ENCODE assay signal across 8 cellular contexts in genomic region chr21:44485254-44485793, GRCh38. TPM values are rescaled to one million over a fixed set of nuclear protein-coding genes. Genes with fewer than 3 reads are reported as not detected.
DNase-seq lines count a peak whose midpoint lies in the region; ATAC-seq and TF ChIP-seq lines count a peak whose summit lies in the region.

No MANE protein-coding gene starts in this region.

- ATAC-seq in activated CD8-positive, alpha-beta T cell treated with anti-CD3 and anti-CD28 coated beads for 36 hours, result peak; percentile 83
- no peak for ATAC-seq in GM18517 (IDR thresholded peaks at IDR 0.05; ENCODE audit: unreplicated experiment)

- no peaks in the 10 kb centered on the region for H3K9me3 ChIP-seq in MM.1S (replicated peaks; ENCODE audit: insufficient read depth, low read length)

- intact Hi-C loops in activated CD8-positive, alpha-beta T cell treated with anti-CD3 and anti-CD28 coated beads for 36 hours (cut with micrococcal nuclease), result no loop called here

- no peak overlapping the region for H3K27ac ChIP-seq in MM.1S (ENCODE audit: low read length)

- TF ChIP-seq CTCF in MM.1S (IDR thresholded peaks at IDR 0.05; ENCODE audit: low read length) (peak; percentile 11; the same call in 1 of the 2 replicates), glutamatergic neuron (IDR thresholded peaks at IDR 0.05; ENCODE audit: partially characterized antibody, unreplicated experiment) (peak; percentile 54)
- no peak for TF ChIP-seq CTCF in activated CD8-positive, alpha-beta T cell treated with anti-CD3 and anti-CD28 coated beads for 36 hours (IDR thresholded peaks at IDR 0.05)

- DNase-seq in MM.1S, result no peak
- peak; percentile 65 for DNase-seq in activated CD8-positive, alpha-beta T cell treated with anti-CD3 and anti-CD28 coated beads for 36 hours
- DNase-seq in glutamatergic neuron, result peak; percentile 60
- peak; percentile 59 for DNase-seq in stimulated activated CD4-positive, alpha-beta T cell treated with anti-CD3 and anti-CD28 coated beads, Interleukin-1b, Interleukin-23, amount 100 ng/mL, for 48 hours
- DNase-seq in NCI-H187 treated with DMSO at 0.1 percent for 48 hours (lab: John Stamatoyannopoulos, UW), result no peak
- DNase-seq in HEK293T (ENCODE audit: extremely low spot score), result no peak
- no peak for DNase-seq in SKM-1 treated with dmso at 0.1 percent for 144 hours (lab: John Stamatoyannopoulos, UW; ENCODE audit: unreplicated experiment)

- H3K4me2 ChIP-seq in MM.1S (ENCODE audit: low read depth, low read length), result no peak overlapping the region

- no peak overlapping the region for H3K9ac ChIP-seq in MM.1S (ENCODE audit: low read length)

- H3K79me2 ChIP-seq in MM.1S (ENCODE audit: low read length), result no peaks in the 10 kb centered on the region

- peaks cover 4% of the 10 kb centered on the region for H3K4me1 Mint-ChIP-seq in activated CD8-positive, alpha-beta T cell treated with anti-CD3 and anti-CD28 coated beads for 36 hours (ENCODE audit: low read depth)
- no peaks in the 10 kb centered on the region for H3K4me1 Mint-ChIP-seq in glutamatergic neuron (ENCODE audit: low read depth, unreplicated experiment)

- H3K4me1 ChIP-seq in MM.1S (ENCODE audit: low read length), result no peaks in the 10 kb centered on the region

- no peaks in the 10 kb centered on the region for H4K20me1 ChIP-seq in MM.1S (ENCODE audit: insufficient read depth, low read length)

- no peaks in the 10 kb centered on the region for H3K9me2 ChIP-seq in MM.1S (replicated peaks; ENCODE audit: insufficient read depth, low read length)

- peaks cover 2% of the 10 kb centered on the region for H3K27me3 Mint-ChIP-seq in activated CD8-positive, alpha-beta T cell treated with anti-CD3 and anti-CD28 coated beads for 36 hours
- H3K27me3 Mint-ChIP-seq in glutamatergic neuron (ENCODE audit: unreplicated experiment), result peaks cover 1% of the 10 kb centered on the region

- no peaks in the 10 kb centered on the region for H3K36me3 Mint-ChIP-seq in activated CD8-positive, alpha-beta T cell treated with anti-CD3 and anti-CD28 coated beads for 36 hours (ENCODE audit: low read depth)
- H3K36me3 Mint-ChIP-seq in glutamatergic neuron (ENCODE audit: unreplicated experiment), result peaks cover 4% of the 10 kb centered on the region

- CTCF ChIA-PET in activated CD8-positive, alpha-beta T cell treated with anti-CD3 and anti-CD28 coated beads for 36 hours (lab: Charles Lee), result interaction anchor here (1.0 kb wide), 2 partner anchors 130 to 643 kb away, joined by 3 read pairs; no protein-coding TSS in a partner anchor
- CTCF ChIA-PET in HEK293T (lab: Yijun Ruan, JAX), result no interaction called here

- POLR2A ChIA-PET in activated CD8-positive, alpha-beta T cell treated with anti-CD3 and anti-CD28 coated beads for 36 hours (lab: Charles Lee), result interaction anchor here (0.6 kb wide), 1 partner anchor 146 kb away, joined by 5 read pairs; no protein-coding TSS in a partner anchor
- POLR2A ChIA-PET in HEK293T (lab: Yijun Ruan, JAX), result no interaction called here

- H2AFZ ChIP-seq in MM.1S (ENCODE audit: low read length), result no peak overlapping the region

- H3K9me3 Mint-ChIP-seq in activated CD8-positive, alpha-beta T cell treated with anti-CD3 and anti-CD28 coated beads for 36 hours, result no peaks in the 10 kb centered on the region
- peaks cover 8% of the 10 kb centered on the region for H3K9me3 Mint-ChIP-seq in glutamatergic neuron (ENCODE audit: unreplicated experiment)

- H3K27ac Mint-ChIP-seq in activated CD8-positive, alpha-beta T cell treated with anti-CD3 and anti-CD28 coated beads for 36 hours, result no peak overlapping the region
- no peak overlapping the region for H3K27ac Mint-ChIP-seq in glutamatergic neuron (ENCODE audit: unreplicated experiment)

- H3K36me3 ChIP-seq in MM.1S (replicated peaks; ENCODE audit: insufficient read depth, low read length), result no peaks in the 10 kb centered on the region

- H3K4me3 ChIP-seq in MM.1S (ENCODE audit: low read length), result no peak overlapping the region

- H3K27me3 ChIP-seq in MM.1S (replicated peaks; ENCODE audit: insufficient read depth, low read length), result peaks cover 81% of the 10 kb centered on the region

- peak overlapping the region; percentile 78 for H3K4me3 Mint-ChIP-seq in activated CD8-positive, alpha-beta T cell treated with anti-CD3 and anti-CD28 coated beads for 36 hours
- H3K4me3 Mint-ChIP-seq in glutamatergic neuron (ENCODE audit: unreplicated experiment), result peak overlapping the region; percentile 71

- no peaks in the 10 kb centered on the region for H3F3A ChIP-seq in MM.1S (ENCODE audit: insufficient read depth, low read length)

TF ChIP-seq in HEK293T, 16 proteins besides CTCF, POLR2A, EP300 and RAD21:
- TF ChIP-seq ARNT (IDR thresholded peaks at IDR 0.05) (no peak), SUZ12 (IDR thresholded peaks at IDR 0.05) (no peak), HDGF (IDR thresholded peaks at IDR 0.05; ENCODE audit: borderline replicate concordance) (no peak), SP1 (IDR thresholded peaks at IDR 0.05) (no peak), PKNOX1 (IDR thresholded peaks at IDR 0.05) (no peak), FOXM1 (IDR thresholded peaks at IDR 0.05; ENCODE audit: borderline replicate concordance) (no peak), CTBP1 (IDR thresholded peaks at IDR 0.05; ENCODE audit: borderline replicate concordance) (no peak), TARDBP (IDR thresholded peaks at IDR 0.05) (no peak), NFRKB (IDR thresholded peaks at IDR 0.05) (no peak), L3MBTL2 (conservative IDR thresholded peaks at IDR 0.05) (no peak), LEF1 (IDR thresholded peaks at IDR 0.05; ENCODE audit: borderline replicate concordance) (no peak), ELF4 (IDR thresholded peaks at IDR 0.05) (no peak), BHLHE40 (IDR thresholded peaks at IDR 0.05; ENCODE audit: borderline replicate concordance) (no peak), FOXA1 (IDR thresholded peaks at IDR 0.05) (no peak), ZNF384 (IDR thresholded peaks at IDR 0.05) (no peak)

RNA-seq across cellular contexts. Expression of gene LRRC3, which starts 30.0 kb away (rescaled TPM):
- 1 to 10 TPM; 1.8 to 1.9 TPM for total RNA-seq in activated CD8-positive, alpha-beta T cell treated with anti-CD3 and anti-CD28 coated beads for 36 hours
- total RNA-seq in glutamatergic neuron (ENCODE audit: unreplicated experiment), result 5.8 TPM

RNA-seq across cellular contexts. Expression of gene KRTAP10-1, which starts 54.7 kb away (rescaled TPM):
- total RNA-seq in activated CD8-positive, alpha-beta T cell treated with anti-CD3 and anti-CD28 coated beads for 36 hours, result not detected
- total RNA-seq in glutamatergic neuron (ENCODE audit: unreplicated experiment), result not detected

Comparison
In these comparisons a context has a peak if more than half of its experiments do, and no peak if none do; other contexts are left out.
1. DNase-seq: peak in activated CD8-positive, alpha-beta T cell treated with anti-CD3 and anti-CD28 coated beads for 36 hours (single experiment), glutamatergic neuron (single experiment) and stimulated activated CD4-positive, alpha-beta T cell treated with anti-CD3 and anti-CD28 coated beads, Interleukin-1b, Interleukin-23, amount 100 ng/mL, for 48 hours (single experiment); none in MM.1S (single experiment), NCI-H187 treated with DMSO at 0.1 percent for 48 hours (single experiment), HEK293T (single experiment) and SKM-1 treated with dmso at 0.1 percent for 144 hours (single experiment).